In genomic region chr2:145652992-145653545, GRCh38 we compare ENCODE assay signal across 1 cellular context.
TF ChIP-seq lines count a peak whose summit lies in the region.

No MANE protein-coding gene starts in this region.

TF ChIP-seq in K562, 482 proteins besides CTCF, POLR2A, EP300 and RAD21 (continued from another document):
- TF ChIP-seq MGA (IDR thresholded peaks at IDR 0.05) = no peak
- no peak for TF ChIP-seq KLF6 (CRISPR knock-in tag; IDR thresholded peaks at IDR 0.05; ENCODE audit: borderline replicate concordance)
- no peak for TF ChIP-seq BACH1 (tag; IDR thresholded peaks at IDR 0.05)
- no peak for TF ChIP-seq TGIF2 (CRISPR knock-in tag; IDR thresholded peaks at IDR 0.05)
- no peak for TF ChIP-seq RBM39 (optimal IDR thresholded peaks at IDR 0.05; ENCODE audit: low read depth, low read length)
- TF ChIP-seq ZNF253 (CRISPR knock-in tag; conservative IDR thresholded peaks at IDR 0.05) = no peak
- no peak for TF ChIP-seq ZNF785 (CRISPR knock-in tag; IDR thresholded peaks at IDR 0.05)
- no peak for TF ChIP-seq NCOA4 (IDR thresholded peaks at IDR 0.05; ENCODE audit: partially characterized antibody)
- no peak for TF ChIP-seq STAT5A (IDR thresholded peaks at IDR 0.05; ENCODE audit: borderline replicate concordance, low read length)
- no peak for TF ChIP-seq C11orf30 (IDR thresholded peaks at IDR 0.05; ENCODE audit: low read depth)
